8 cellular contexts compared by ENCODE assay signal in the genomic region with DNA sequence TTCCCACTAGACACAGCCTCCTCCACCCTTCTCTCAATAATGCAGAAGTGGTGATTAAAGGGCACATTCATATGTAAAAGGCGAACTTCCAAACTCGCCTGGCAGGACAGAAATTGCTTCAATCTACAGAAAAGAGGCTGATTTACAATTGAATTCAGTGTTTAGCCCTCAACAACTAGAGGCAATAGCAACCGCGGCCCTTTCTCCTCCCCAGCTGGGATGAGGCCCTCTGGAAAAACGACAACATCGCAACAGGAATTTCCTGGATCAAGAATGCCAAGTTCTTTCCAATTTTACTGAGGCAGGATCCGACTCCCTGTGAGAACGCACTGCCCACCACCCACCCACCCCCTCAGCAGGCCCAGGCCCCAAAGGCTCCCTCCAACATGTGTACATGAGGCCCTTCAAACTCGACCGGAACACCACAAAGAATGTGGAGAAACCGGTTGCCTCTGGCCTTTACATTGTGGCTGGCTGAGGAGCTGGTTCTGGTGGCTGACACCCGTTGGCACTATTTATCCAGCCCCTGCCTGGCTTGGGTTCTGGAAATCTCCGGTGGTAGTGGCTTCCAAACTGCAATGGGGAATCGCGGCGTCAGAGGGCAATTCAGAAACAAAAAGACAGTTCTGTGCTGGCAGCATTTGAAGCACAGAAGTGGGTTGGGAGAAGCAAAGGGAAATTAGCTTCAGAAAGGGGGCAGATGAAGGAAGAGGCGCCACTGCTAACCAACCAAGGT. TPM values are rescaled to one million over a fixed set of nuclear protein-coding genes. Genes with fewer than 3 reads are reported as not detected.
DNase-seq lines count a peak whose midpoint lies in the region; ATAC-seq and TF ChIP-seq lines count a peak whose summit lies in the region.

No MANE protein-coding gene starts in this region.

- H3K36me3 Mint-ChIP-seq in activated naive CD8-positive, alpha-beta T cell: no peaks in the 10 kb centered on the region
- H3K36me3 Mint-ChIP-seq in glutamatergic neuron (ENCODE audit: unreplicated experiment): no peaks in the 10 kb centered on the region

- H3K4me3 Mint-ChIP-seq in activated naive CD8-positive, alpha-beta T cell: peak overlapping the region; percentile 65
- peak overlapping the region; percentile 85 for H3K4me3 Mint-ChIP-seq in glutamatergic neuron (ENCODE audit: unreplicated experiment)

- H3K4me2 ChIP-seq in osteoblast (ENCODE audit: insufficient read depth, low read length): peak overlapping the region; percentile 59

- H3K4me1 ChIP-seq in osteoblast (ENCODE audit: insufficient read depth, low read length): peaks cover 54% of the 10 kb centered on the region

- H3K27me3 ChIP-seq in HL-60 (ENCODE audit: insufficient read depth, poor library complexity, severe bottlenecking) (no peaks in the 10 kb centered on the region), osteoblast (ENCODE audit: insufficient read depth, low read length) (no peaks in the 10 kb centered on the region)

- no peaks in the 10 kb centered on the region for H3K27me3 Mint-ChIP-seq in activated naive CD8-positive, alpha-beta T cell
- peaks cover 4% of the 10 kb centered on the region for H3K27me3 Mint-ChIP-seq in glutamatergic neuron (ENCODE audit: unreplicated experiment)

- H3K4me1 Mint-ChIP-seq in activated naive CD8-positive, alpha-beta T cell (ENCODE audit: low read depth): peaks cover 76% of the 10 kb centered on the region
- peaks cover 61% of the 10 kb centered on the region for H3K4me1 Mint-ChIP-seq in glutamatergic neuron (ENCODE audit: low read depth, unreplicated experiment)

- H3K27ac ChIP-seq in HL-60 (replicated peaks) (peak overlapping the region; percentile 72), osteoblast (ENCODE audit: low read depth, low read length) (peak overlapping the region; percentile 96)

- H3K9me3 ChIP-seq in osteoblast (ENCODE audit: low read depth, low read length): no peaks in the 10 kb centered on the region

- no peaks in the 10 kb centered on the region for H3K9me3 Mint-ChIP-seq in activated naive CD8-positive, alpha-beta T cell (ENCODE audit: low read depth)
- peaks cover 12% of the 10 kb centered on the region for H3K9me3 Mint-ChIP-seq in glutamatergic neuron (ENCODE audit: unreplicated experiment)

- peak overlapping the region; percentile 96 for H3K27ac Mint-ChIP-seq in activated naive CD8-positive, alpha-beta T cell
- peak overlapping the region; percentile 97 for H3K27ac Mint-ChIP-seq in glutamatergic neuron (ENCODE audit: unreplicated experiment)

- no peaks in the 10 kb centered on the region for H4K20me1 ChIP-seq in osteoblast (ENCODE audit: insufficient read depth, low read length)

- TF ChIP-seq CTCF in HL-60 (IDR thresholded peaks at IDR 0.05; ENCODE audit: insufficient read depth, low read length) (no peak), glutamatergic neuron (IDR thresholded peaks at IDR 0.05; ENCODE audit: partially characterized antibody, unreplicated experiment) (no peak), osteoblast (IDR thresholded peaks at IDR 0.05; ENCODE audit: extremely low read depth, low read depth, low read length) (no peak)

- H3K79me2 ChIP-seq in osteoblast (ENCODE audit: insufficient read depth, low read length): peaks cover 61% of the 10 kb centered on the region

- H3K36me3 ChIP-seq in osteoblast (ENCODE audit: insufficient read depth, low read length): no peaks in the 10 kb centered on the region

- H2AFZ ChIP-seq in osteoblast (ENCODE audit: low read length): peak overlapping the region; percentile 75

- no peak for ATAC-seq in HG03442 (IDR thresholded peaks at IDR 0.05; ENCODE audit: unreplicated experiment)

- DNase-seq in AG08395 (ENCODE audit: low spot score): peak; percentile 73
- peak in 1 of 2 experiments; percentile 57 for DNase-seq in HL-60 (ENCODE audit: low read depth in 1 of 2, low spot score in 1 of 2)
- DNase-seq in glutamatergic neuron: no peak
- DNase-seq in osteoblast (ENCODE audit: insufficient read length, low spot score, missing footprints): peak; percentile 86
- DNase-seq in UCSD-AML1 (lab: John Stamatoyannopoulos, UW; ENCODE audit: unreplicated experiment): no peak
- no peak for DNase-seq in NK-92 treated with Interleukin-12 subunit alpha and Interleukin-12 subunit beta, amount 100 ng/mL, for 24 hours (lab: John Stamatoyannopoulos, UW)

- H3K4me3 ChIP-seq in HL-60 (replicated peaks; ENCODE audit: insufficient read depth, low read length) (no peak overlapping the region), osteoblast (ENCODE audit: insufficient read depth, low read length) (no peak overlapping the region)

RNA-seq across cellular contexts. Expression of a gene that starts 36.8 kb away (rescaled TPM):
- total RNA-seq in glutamatergic neuron (ENCODE audit: unreplicated experiment) (116 TPM), osteoblast (13.6 and 18.8 TPM in 2 replicates)

Comparison
In these comparisons a context has a peak if more than half of its experiments do, and no peak if none do; other contexts are left out.
1. DNase-seq: peak in AG08395 (single experiment) and osteoblast (single experiment); none in glutamatergic neuron (single experiment), UCSD-AML1 (single experiment) and NK-92 treated with Interleukin-12 subunit alpha and Interleukin-12 subunit beta, amount 100 ng/mL, for 24 hours (single experiment).